23 cellular contexts compared by ENCODE assay signal in the genomic region with DNA sequence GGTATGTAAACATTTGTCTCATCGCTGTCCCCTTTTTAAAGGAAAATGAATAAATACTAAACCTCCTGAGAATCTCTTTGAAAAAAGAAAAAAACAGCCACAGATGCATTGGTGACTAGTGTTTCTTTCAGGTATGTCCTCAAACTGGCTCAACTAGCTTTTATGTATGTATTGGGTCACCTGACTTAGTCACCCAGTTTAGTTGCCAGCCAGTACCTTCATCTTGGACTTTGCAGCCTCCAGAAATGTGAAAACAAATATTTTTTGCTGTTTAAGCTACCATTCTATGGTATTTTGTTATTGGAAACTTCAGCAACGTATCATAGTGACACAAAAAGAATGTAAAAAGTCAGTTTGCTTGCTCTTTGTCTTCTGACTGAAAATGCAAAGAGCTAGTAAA.
"Had no signal": no experiment of that assay in that cellular context is flagged by ENCODE, and none has a peak within 500 bp of the region (broad histone marks: within the 10 kb centered on the region; RNA-seq: fewer than 3 reads in every experiment).

No MANE protein-coding gene starts in this region.

- H3K4me3 ChIP-seq: colonic mucosa, lower lobe of right lung, ovary, right lobe of liver, stomach, thyroid gland, upper lobe of right lung, uterus had no signal

- ATAC-seq: left ventricle myocardium superior, lower lobe of right lung, natural killer cell, right lobe of liver, upper lobe of right lung had no signal

- H3K27me3 Mint-ChIP-seq: dendritic cell treated with granulocyte-macrophage colony-stimulating factor and Interleukin-4, amounts not matched to agents 40 ng/mL and 50 ng/mL, for 4 days had no signal

- H3K9me3 ChIP-seq: colonic mucosa, lower lobe of right lung, right lobe of liver, stomach, thyroid gland, upper lobe of right lung, uterus had no signal

- H3K4me1 ChIP-seq: colonic mucosa, lower lobe of right lung, right lobe of liver, stomach, thyroid gland, upper lobe of right lung, uterus had no signal

- H3K27ac ChIP-seq: colonic mucosa, lower lobe of right lung, ovary, right lobe of liver, stomach, thyroid gland, upper lobe of right lung, uterus had no signal

- H3K27ac Mint-ChIP-seq: dendritic cell treated with granulocyte-macrophage colony-stimulating factor and Interleukin-4, amounts not matched to agents 40 ng/mL and 50 ng/mL, for 4 days; natural killer cell had no signal

- H3K4me1 Mint-ChIP-seq: natural killer cell had no signal

- H3K4me3 Mint-ChIP-seq: dendritic cell treated with granulocyte-macrophage colony-stimulating factor and Interleukin-4, amounts not matched to agents 40 ng/mL and 50 ng/mL, for 4 days; natural killer cell had no signal

- H3K27me3 ChIP-seq: colonic mucosa, ovary, right lobe of liver, thyroid gland, upper lobe of right lung had no signal

- H3K36me3 ChIP-seq: colonic mucosa, lower lobe of right lung, ovary, right lobe of liver, stomach, thyroid gland, upper lobe of right lung, uterus had no signal

- FAIRE-seq: endothelial cell of umbilical vein, frontal cortex, keratinocyte, small intestine had no signal

- DNase-seq: colonic mucosa; effector memory CD4-positive, alpha-beta T cell; erythroblast; left ventricle myocardium superior; lower lobe of right lung; natural killer cell; occipital lobe; ovary; right lobe of liver; small intestine; stimulated activated CD4-positive, alpha-beta T cell treated with anti-CD3 and anti-CD28 coated beads, Interleukin-12 subunit alpha, Interleukin-12 subunit beta, amount 100 ng/mL, for 4 hours; stimulated activated CD4-positive, alpha-beta T cell treated with anti-CD3 and anti-CD28 coated beads, Interleukin-1b, Interleukin-23, amount 100 ng/mL, for 48 hours; stimulated activated CD4-positive, alpha-beta T cell treated with anti-CD3 and anti-CD28 coated beads, Interleukin-4, amount 100 ng/mL, for 1 hour; stimulated activated CD8-positive, alpha-beta memory T cell treated with anti-CD3 and anti-CD28 coated beads, Interleukin-4, amount 100 ng/mL, for 48 hours; stimulated activated naive CD4-positive, alpha-beta T cell; stomach; thyroid gland; upper lobe of right lung; uterus had no signal

- H3K36me3 Mint-ChIP-seq: natural killer cell had no signal
